ENCODE assay signal across 8 cellular contexts in genomic region chr13:33745370-33746324, GRCh38.
DNase-seq lines count a peak whose midpoint lies in the region; ATAC-seq and TF ChIP-seq lines count a peak whose summit lies in the region.

No MANE protein-coding gene starts in this region.

- WGBS in neuronal stem cell (ENCODE audit: extremely low coverage in 2 of 2, insufficient read length in 2 of 2, insufficient replicate concordance in 1 of 2), 2 donors: no CpG with 5 or more reads among the region's 7 CpGs

- H3K27ac ChIP-seq in neuronal stem cell (replicated peaks; ENCODE audit: low read length): no peak overlapping the region

- H3K4ac ChIP-seq in neuronal stem cell (ENCODE audit: low read length): no peak overlapping the region

- no peaks in the 10 kb centered on the region for H3K27me3 ChIP-seq in neuronal stem cell (ENCODE audit: control insufficient read depth in 3 of 3, insufficient read depth in 3 of 3, low read depth in 1 of 3, low read length in 3 of 3)

- H2AK5ac ChIP-seq in neuronal stem cell (ENCODE audit: low read depth, low read length): no peak overlapping the region

- no peak overlapping the region for H3K14ac ChIP-seq in neuronal stem cell (ENCODE audit: low read length)

- TF ChIP-seq POLR2A in GM19193 (IDR thresholded peaks at IDR 0.05; ENCODE audit: extremely low read depth, insufficient read depth, insufficient read length): peak; percentile 14

- H4K8ac ChIP-seq in neuronal stem cell (ENCODE audit: low read depth, low read length): no peak overlapping the region

- no peak overlapping the region for H2BK15ac ChIP-seq in neuronal stem cell (ENCODE audit: low read length)

- no peak overlapping the region for H4K91ac ChIP-seq in neuronal stem cell (ENCODE audit: low read depth, low read length, poor library complexity)

- no peak overlapping the region for H3K9ac ChIP-seq in neuronal stem cell (ENCODE audit: low read depth, low read length, poor library complexity)

- H3K23ac ChIP-seq in neuronal stem cell (ENCODE audit: low read depth, low read length, poor library complexity): no peak overlapping the region

- no peaks in the 10 kb centered on the region for H3K36me3 ChIP-seq in neuronal stem cell (replicated peaks in 1 of 2; ENCODE audit: control insufficient read depth in 2 of 2, insufficient read depth in 2 of 2, low read length in 2 of 2)

- no peak overlapping the region for H3K4me3 ChIP-seq in neuronal stem cell (ENCODE audit: low read length in 2 of 2)

- DNase-seq in NCI-H2081 treated with DMSO at 0.1 percent for 48 hours (lab: John Stamatoyannopoulos, UW) (peak; percentile 96), neuronal stem cell (ENCODE audit: low spot score) (no peak), SK-N-DZ (ENCODE audit: low spot score) (no peak)
- no peak for DNase-seq in activated effector memory CD4-positive, alpha-beta T cell treated with Interleukin-2 at 50 U/mL for 16 hours
- no peak for DNase-seq in activated naive CD4-positive, alpha-beta T cell treated with Interleukin-2 at 50 U/mL for 16 hours
- no peak for DNase-seq in stimulated activated naive CD4-positive, alpha-beta T cell treated with Interleukin-2 at 50 U/mL for 16 hours (lab: John Stamatoyannopoulos, UW)

- peak overlapping the region; percentile 12 for H2AFZ ChIP-seq in neuronal stem cell (ENCODE audit: low read length)

- no peaks in the 10 kb centered on the region for H3K9me3 ChIP-seq in neuronal stem cell (replicated peaks in 1 of 2; ENCODE audit: control insufficient read depth in 2 of 2, insufficient read depth in 1 of 2, low read depth in 1 of 2, low read length in 2 of 2)

- no peak overlapping the region for H3K18ac ChIP-seq in neuronal stem cell (ENCODE audit: low read length)

- no peak overlapping the region for H3K4me2 ChIP-seq in neuronal stem cell (ENCODE audit: insufficient read depth, low read length, poor library complexity, severe bottlenecking)

- peaks cover 0 to 2% of the 10 kb centered on the region in 2 donors for H3K4me1 ChIP-seq in neuronal stem cell (ENCODE audit: control insufficient read depth in 2 of 2, insufficient read depth in 1 of 2, low read depth in 1 of 2, low read length in 2 of 2)

- peak; percentile 66 for ATAC-seq in HG02943 (IDR thresholded peaks at IDR 0.05; ENCODE audit: low read depth, unreplicated experiment)

- H2BK5ac ChIP-seq in neuronal stem cell (ENCODE audit: low read length): no peak overlapping the region

- no peak overlapping the region for H2BK12ac ChIP-seq in neuronal stem cell (ENCODE audit: low read length)

- no peaks in the 10 kb centered on the region for H3K79me1 ChIP-seq in neuronal stem cell (ENCODE audit: low read depth, low read length)

- no peak overlapping the region for H2BK120ac ChIP-seq in neuronal stem cell (ENCODE audit: low read depth, low read length)
